ENCODE assay signal across 1 cellular context in the genomic region with DNA sequence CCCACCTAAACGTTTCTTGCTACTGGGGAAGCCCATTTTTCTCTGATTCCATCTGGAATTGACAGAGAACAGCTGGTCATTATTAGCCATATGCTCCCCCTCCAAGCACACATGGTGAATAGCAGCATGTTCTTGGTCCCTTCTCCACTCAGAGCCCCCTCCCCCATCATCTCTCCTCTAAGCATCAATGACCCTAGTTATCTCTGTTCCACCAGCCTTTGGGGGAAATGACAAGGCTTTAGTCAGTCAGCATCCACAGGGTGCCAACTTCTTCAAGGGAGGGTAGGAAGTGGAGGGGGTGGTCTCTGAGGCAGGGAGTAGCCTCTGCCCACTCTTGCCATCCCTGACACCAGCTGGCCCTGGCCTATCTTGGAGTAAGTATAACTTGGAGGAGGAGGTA.
TF ChIP-seq lines count a peak whose summit lies in the region.

No MANE protein-coding gene starts in this region.

TF ChIP-seq in SK-N-SH treated with all-trans-retinoic acid at 6 μM for 48 hours, 23 proteins besides CTCF, POLR2A, EP300 and RAD21 (continued from another document):
- TF ChIP-seq, protein P1, sequence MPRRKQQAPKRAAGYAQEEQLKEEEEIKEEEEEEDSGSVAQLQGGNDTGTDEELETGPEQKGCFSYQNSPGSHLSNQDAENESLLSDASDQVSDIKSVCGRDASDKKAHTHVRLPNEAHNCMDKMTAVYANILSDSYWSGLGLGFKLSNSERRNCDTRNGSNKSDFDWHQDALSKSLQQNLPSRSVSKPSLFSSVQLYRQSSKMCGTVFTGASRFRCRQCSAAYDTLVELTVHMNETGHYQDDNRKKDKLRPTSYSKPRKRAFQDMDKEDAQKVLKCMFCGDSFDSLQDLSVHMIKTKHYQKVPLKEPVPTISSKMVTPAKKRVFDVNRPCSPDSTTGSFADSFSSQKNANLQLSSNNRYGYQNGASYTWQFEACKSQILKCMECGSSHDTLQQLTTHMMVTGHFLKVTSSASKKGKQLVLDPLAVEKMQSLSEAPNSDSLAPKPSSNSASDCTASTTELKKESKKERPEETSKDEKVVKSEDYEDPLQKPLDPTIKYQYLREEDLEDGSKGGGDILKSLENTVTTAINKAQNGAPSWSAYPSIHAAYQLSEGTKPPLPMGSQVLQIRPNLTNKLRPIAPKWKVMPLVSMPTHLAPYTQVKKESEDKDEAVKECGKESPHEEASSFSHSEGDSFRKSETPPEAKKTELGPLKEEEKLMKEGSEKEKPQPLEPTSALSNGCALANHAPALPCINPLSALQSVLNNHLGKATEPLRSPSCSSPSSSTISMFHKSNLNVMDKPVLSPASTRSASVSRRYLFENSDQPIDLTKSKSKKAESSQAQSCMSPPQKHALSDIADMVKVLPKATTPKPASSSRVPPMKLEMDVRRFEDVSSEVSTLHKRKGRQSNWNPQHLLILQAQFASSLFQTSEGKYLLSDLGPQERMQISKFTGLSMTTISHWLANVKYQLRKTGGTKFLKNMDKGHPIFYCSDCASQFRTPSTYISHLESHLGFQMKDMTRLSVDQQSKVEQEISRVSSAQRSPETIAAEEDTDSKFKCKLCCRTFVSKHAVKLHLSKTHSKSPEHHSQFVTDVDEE (CRISPR knock-in tag; IDR thresholded peaks at IDR 0.05) = no peak
- TF ChIP-seq PPARA (CRISPR knock-in tag; IDR thresholded peaks at IDR 0.05; ENCODE audit: borderline replicate concordance) (no peak), TOX (CRISPR knock-in tag; IDR thresholded peaks at IDR 0.05; ENCODE audit: borderline replicate concordance) (no peak), CSDC2 (CRISPR knock-in tag; IDR thresholded peaks at IDR 0.05) (no peak), ARNTL (CRISPR knock-in tag; IDR thresholded peaks at IDR 0.05; ENCODE audit: borderline replicate concordance, low read depth) (no peak), OSR1 (CRISPR knock-in tag; IDR thresholded peaks at IDR 0.05) (no peak), ESRRG (CRISPR knock-in tag; IDR thresholded peaks at IDR 0.05) (no peak)
